2 cellular contexts compared by ENCODE assay signal in the genomic region with DNA sequence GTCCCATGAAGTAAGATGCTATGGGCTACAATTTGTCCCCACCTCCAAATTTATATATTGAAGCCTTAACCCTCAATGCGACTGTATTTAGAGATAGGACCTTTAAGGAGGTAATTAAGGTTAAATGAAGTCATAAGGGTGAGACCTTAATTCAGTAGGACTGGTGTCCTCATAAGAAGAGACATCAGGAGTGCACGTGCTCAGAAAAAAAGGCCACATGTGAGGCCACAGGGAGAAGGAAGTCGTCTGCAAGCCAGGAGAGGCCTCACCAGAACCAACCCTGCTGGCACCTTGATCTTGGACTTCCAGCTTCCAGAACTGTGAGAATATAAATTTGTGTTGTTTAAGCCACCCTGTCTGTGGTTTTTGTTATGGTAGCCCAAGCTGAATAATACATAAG.
TF ChIP-seq lines count a peak whose summit lies in the region.

No MANE protein-coding gene starts in this region.

TF ChIP-seq in HEK293, 187 proteins besides CTCF, POLR2A, EP300 and RAD21:
- TF ChIP-seq, protein P1, sequence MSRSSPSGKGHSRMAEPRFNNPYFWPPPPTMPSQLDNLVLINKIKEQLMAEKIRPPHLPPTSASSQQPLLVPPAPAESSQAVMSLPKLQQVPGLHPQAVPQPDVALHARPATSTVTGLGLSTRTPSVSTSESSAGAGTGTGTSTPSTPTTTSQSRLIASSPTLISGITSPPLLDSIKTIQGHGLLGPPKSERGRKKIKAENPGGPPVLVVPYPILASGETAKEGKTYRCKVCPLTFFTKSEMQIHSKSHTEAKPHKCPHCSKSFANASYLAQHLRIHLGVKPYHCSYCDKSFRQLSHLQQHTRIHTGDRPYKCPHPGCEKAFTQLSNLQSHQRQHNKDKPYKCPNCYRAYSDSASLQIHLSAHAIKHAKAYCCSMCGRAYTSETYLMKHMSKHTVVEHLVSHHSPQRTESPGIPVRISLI (tag by site-specific recombination; IDR thresholded peaks at IDR 0.05): no peak
- TF ChIP-seq ZNF707 (tag by site-specific recombination; IDR thresholded peaks at IDR 0.05) (no peak), ZNF548 (tag by site-specific recombination; IDR thresholded peaks at IDR 0.05) (peak; percentile 83)
TF ChIP-seq in HEK293: peak in this region for 1.

TF ChIP-seq in K562, 482 proteins besides CTCF, POLR2A, EP300 and RAD21:
- no peak for TF ChIP-seq ZZZ3 (IDR thresholded peaks at IDR 0.05)
- no peak for TF ChIP-seq ILF3 (IDR thresholded peaks at IDR 0.05; ENCODE audit: borderline replicate concordance)
- TF ChIP-seq MGA (IDR thresholded peaks at IDR 0.05): peak; percentile 22; the same call in 1 of the 2 replicates
- TF ChIP-seq, protein P2, sequence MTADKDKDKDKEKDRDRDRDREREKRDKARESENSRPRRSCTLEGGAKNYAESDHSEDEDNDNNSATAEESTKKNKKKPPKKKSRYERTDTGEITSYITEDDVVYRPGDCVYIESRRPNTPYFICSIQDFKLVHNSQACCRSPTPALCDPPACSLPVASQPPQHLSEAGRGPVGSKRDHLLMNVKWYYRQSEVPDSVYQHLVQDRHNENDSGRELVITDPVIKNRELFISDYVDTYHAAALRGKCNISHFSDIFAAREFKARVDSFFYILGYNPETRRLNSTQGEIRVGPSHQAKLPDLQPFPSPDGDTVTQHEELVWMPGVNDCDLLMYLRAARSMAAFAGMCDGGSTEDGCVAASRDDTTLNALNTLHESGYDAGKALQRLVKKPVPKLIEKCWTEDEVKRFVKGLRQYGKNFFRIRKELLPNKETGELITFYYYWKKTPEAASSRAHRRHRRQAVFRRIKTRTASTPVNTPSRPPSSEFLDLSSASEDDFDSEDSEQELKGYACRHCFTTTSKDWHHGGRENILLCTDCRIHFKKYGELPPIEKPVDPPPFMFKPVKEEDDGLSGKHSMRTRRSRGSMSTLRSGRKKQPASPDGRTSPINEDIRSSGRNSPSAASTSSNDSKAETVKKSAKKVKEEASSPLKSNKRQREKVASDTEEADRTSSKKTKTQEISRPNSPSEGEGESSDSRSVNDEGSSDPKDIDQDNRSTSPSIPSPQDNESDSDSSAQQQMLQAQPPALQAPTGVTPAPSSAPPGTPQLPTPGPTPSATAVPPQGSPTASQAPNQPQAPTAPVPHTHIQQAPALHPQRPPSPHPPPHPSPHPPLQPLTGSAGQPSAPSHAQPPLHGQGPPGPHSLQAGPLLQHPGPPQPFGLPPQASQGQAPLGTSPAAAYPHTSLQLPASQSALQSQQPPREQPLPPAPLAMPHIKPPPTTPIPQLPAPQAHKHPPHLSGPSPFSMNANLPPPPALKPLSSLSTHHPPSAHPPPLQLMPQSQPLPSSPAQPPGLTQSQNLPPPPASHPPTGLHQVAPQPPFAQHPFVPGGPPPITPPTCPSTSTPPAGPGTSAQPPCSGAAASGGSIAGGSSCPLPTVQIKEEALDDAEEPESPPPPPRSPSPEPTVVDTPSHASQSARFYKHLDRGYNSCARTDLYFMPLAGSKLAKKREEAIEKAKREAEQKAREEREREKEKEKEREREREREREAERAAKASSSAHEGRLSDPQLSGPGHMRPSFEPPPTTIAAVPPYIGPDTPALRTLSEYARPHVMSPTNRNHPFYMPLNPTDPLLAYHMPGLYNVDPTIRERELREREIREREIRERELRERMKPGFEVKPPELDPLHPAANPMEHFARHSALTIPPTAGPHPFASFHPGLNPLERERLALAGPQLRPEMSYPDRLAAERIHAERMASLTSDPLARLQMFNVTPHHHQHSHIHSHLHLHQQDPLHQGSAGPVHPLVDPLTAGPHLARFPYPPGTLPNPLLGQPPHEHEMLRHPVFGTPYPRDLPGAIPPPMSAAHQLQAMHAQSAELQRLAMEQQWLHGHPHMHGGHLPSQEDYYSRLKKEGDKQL (CRISPR knock-in tag; IDR thresholded peaks at IDR 0.05; ENCODE audit: borderline replicate concordance): no peak
- TF ChIP-seq NBN (IDR thresholded peaks at IDR 0.05; ENCODE audit: low read depth): no peak
- TF ChIP-seq EHMT2 (IDR thresholded peaks at IDR 0.05): no peak
- TF ChIP-seq PYGO2 (tag; IDR thresholded peaks at IDR 0.05): no peak
